Comparison of ENCODE assay signal across 21 cellular contexts in genomic region chr12:65640489-65640901, GRCh38.
DNase-seq lines count a peak whose midpoint lies in the region; ATAC-seq, FAIRE-seq and TF ChIP-seq lines count a peak whose summit lies in the region.
"Had no signal": no experiment of that assay in that cellular context is flagged by ENCODE, and none has a peak within 500 bp of the region (broad histone marks: within the 10 kb centered on the region; RNA-seq: fewer than 3 reads in every experiment).

No MANE protein-coding gene starts in this region.

- H3K27me3 Mint-ChIP-seq in GM23338 (ENCODE audit: insufficient read depth, low read depth, poor library complexity) = peaks cover 1% of the 10 kb centered on the region
- H3K27me3 Mint-ChIP-seq in astrocyte (ENCODE audit: low read depth, unreplicated experiment) = no peaks in the 10 kb centered on the region
- H3K27me3 Mint-ChIP-seq: activated naive CD4-positive, alpha-beta T cell treated with anti-CD3 and anti-CD28 coated beads, Interleukin-2, amount 10 ng/mL, durations not matched to agents 7 days and 5 days; CD4-positive, CD25-positive, alpha-beta regulatory T cell had no signal

- H3K9me3 Mint-ChIP-seq in GM23338 = no peaks in the 10 kb centered on the region
- no peaks in the 10 kb centered on the region for H3K9me3 Mint-ChIP-seq in astrocyte (ENCODE audit: unreplicated experiment)
- H3K9me3 Mint-ChIP-seq: activated naive CD4-positive, alpha-beta T cell treated with anti-CD3 and anti-CD28 coated beads, Interleukin-2, amount 10 ng/mL, durations not matched to agents 7 days and 5 days had no signal

- H3K9ac ChIP-seq in astrocyte (ENCODE audit: low read length) (peak overlapping the region; percentile 48), skeletal muscle satellite cell (ENCODE audit: low read depth, low read length) (peak overlapping the region; percentile 63)

- H3K27ac ChIP-seq in GM23338 (ENCODE audit: low read depth) (no peak overlapping the region), astrocyte (ENCODE audit: low read depth, low read length) (peak overlapping the region; percentile 49), gastroesophageal sphincter (no peak overlapping the region), spleen (no peak overlapping the region)

- WGBS in gastroesophageal sphincter (ENCODE audit: low coverage in 1 of 2), 2 donors = 62 to 72% methylated on average over 3 of the region's 3 CpGs
- WGBS in spleen, 5 donors = 71 to 89% (median 83%) methylated on average over 3 of the region's 3 CpGs

- H3K36me3 ChIP-seq in GM23338 (ENCODE audit: insufficient read depth) (no peaks in the 10 kb centered on the region), astrocyte (ENCODE audit: insufficient read depth, low read length) (no peaks in the 10 kb centered on the region), gastroesophageal sphincter (no peaks in the 10 kb centered on the region), skeletal muscle satellite cell (ENCODE audit: insufficient read depth, low read length) (no peaks in the 10 kb centered on the region), spleen (no peaks in the 10 kb centered on the region)
- H3K36me3 ChIP-seq: breast epithelium had no signal

- H3K36me3 Mint-ChIP-seq in GM23338 (ENCODE audit: low read depth) (no peaks in the 10 kb centered on the region), astrocyte (ENCODE audit: low read depth, unreplicated experiment) (no peaks in the 10 kb centered on the region)
- H3K36me3 Mint-ChIP-seq: activated naive CD4-positive, alpha-beta T cell treated with anti-CD3 and anti-CD28 coated beads, Interleukin-2, amount 10 ng/mL, durations not matched to agents 7 days and 5 days; CD4-positive, CD25-positive, alpha-beta regulatory T cell had no signal

- H3K4me3 Mint-ChIP-seq in GM23338 = no peak overlapping the region
- peak overlapping the region; percentile 11 for H3K4me3 Mint-ChIP-seq in astrocyte (ENCODE audit: unreplicated experiment)
- H3K4me3 Mint-ChIP-seq: activated naive CD4-positive, alpha-beta T cell treated with anti-CD3 and anti-CD28 coated beads, Interleukin-2, amount 10 ng/mL, durations not matched to agents 7 days and 5 days; CD4-positive, CD25-positive, alpha-beta regulatory T cell had no signal

- no peak for FAIRE-seq in astrocyte (lab: Jason Lieb, UNC)
- FAIRE-seq: GM12891 had no signal

- H3F3A ChIP-seq in GM23338 (replicated peaks; ENCODE audit: low read depth) = no peaks in the 10 kb centered on the region

- H3K4me1 ChIP-seq in GM23338 (ENCODE audit: insufficient read depth) (no peaks in the 10 kb centered on the region), astrocyte (ENCODE audit: insufficient read depth, low read length) (peaks cover 23% of the 10 kb centered on the region), gastroesophageal sphincter (no peaks in the 10 kb centered on the region), skeletal muscle satellite cell (ENCODE audit: control insufficient read depth, insufficient read depth, low read length) (peaks cover 70% of the 10 kb centered on the region), spleen (no peaks in the 10 kb centered on the region)
- H3K4me1 ChIP-seq: breast epithelium had no signal

- TF ChIP-seq EP300 in gastroesophageal sphincter (IDR thresholded peaks at IDR 0.05) = no peak

- H2AFZ ChIP-seq in GM23338 (peak overlapping the region; percentile 19; the same call in 1 of the 2 replicates), astrocyte (ENCODE audit: low read depth, low read length) (no peak overlapping the region)

- H3K9me2 ChIP-seq in GM23338 (ENCODE audit: insufficient read depth) = no peaks in the 10 kb centered on the region

- intact Hi-C loops in spleen (cut with DNase I; ENCODE audit: low total_unique reads) = no loop called here

- no peaks in the 10 kb centered on the region; the same call in 2 of the 3 replicates for H3K4me1 Mint-ChIP-seq in GM23338
- H3K4me1 Mint-ChIP-seq in astrocyte (ENCODE audit: low read depth, unreplicated experiment) = peaks cover 10% of the 10 kb centered on the region
- H3K4me1 Mint-ChIP-seq: activated naive CD4-positive, alpha-beta T cell treated with anti-CD3 and anti-CD28 coated beads, Interleukin-2, amount 10 ng/mL, durations not matched to agents 7 days and 5 days; CD4-positive, CD25-positive, alpha-beta regulatory T cell had no signal

- H3K4me3 ChIP-seq in GM23338 (no peak overlapping the region), astrocyte (ENCODE audit: insufficient read depth, low read depth, low read length) (no peak overlapping the region), gastroesophageal sphincter (no peak overlapping the region), skeletal muscle satellite cell (ENCODE audit: low read length) (no peak overlapping the region), spleen (no peak overlapping the region)
- H3K4me3 ChIP-seq: breast epithelium had no signal

- TF ChIP-seq POLR2A in gastroesophageal sphincter (IDR thresholded peaks at IDR 0.05) (no peak), spleen (IDR thresholded peaks at IDR 0.05) (no peak)

- H3K27me3 ChIP-seq in GM23338 (ENCODE audit: insufficient read depth) = no peaks in the 10 kb centered on the region
- H3K27me3 ChIP-seq in astrocyte (ENCODE audit: insufficient read depth, low read length) = no peaks in the 10 kb centered on the region
- H3K27me3 ChIP-seq in gastroesophageal sphincter = no peaks in the 10 kb centered on the region
- H3K27me3 ChIP-seq in skeletal muscle satellite cell (ENCODE audit: control insufficient read depth, insufficient read depth, low read length) = no peaks in the 10 kb centered on the region
- H3K27me3 ChIP-seq in spleen (replicated peaks in 1 of 7) = no peaks in the 10 kb centered on the region
- H3K27me3 ChIP-seq: breast epithelium had no signal

- DNase-seq in GM23338 (ENCODE audit: low spot score) (no peak), astrocyte (ENCODE audit: low read depth) (no peak), dedifferentiated amniotic fluid mesenchymal stem cell (ENCODE audit: extremely low spot score) (no peak), spleen (no peak), T-helper 2 cell (no peak), RPMI8226 (no peak)
- DNase-seq: activated CD4-positive, CD25-positive, alpha-beta regulatory T cell treated with anti-CD3 and anti-CD28 coated beads, Interleukin-2, amount 50 U/mL, for 72 hours; activated naive CD4-positive, alpha-beta T cell treated with anti-CD3 and anti-CD28 coated beads, Interleukin-2, amount 10 ng/mL, durations not matched to agents 7 days and 5 days; CD4-positive, CD25-positive, alpha-beta regulatory T cell; effector CD8-positive, alpha-beta T cell; glutamatergic neuron; islet precursor cell; midbrain; NCI-H2029 treated with DMSO at 0.1 percent for 48 hours; NCI-H526; nucleus accumbens had no signal

- no peaks in the 10 kb centered on the region for H4K20me1 ChIP-seq in GM23338 (replicated peaks; ENCODE audit: insufficient read depth)
- no peaks in the 10 kb centered on the region for H4K20me1 ChIP-seq in astrocyte (ENCODE audit: insufficient read depth, low read length)

- no peak for ATAC-seq in GM23338
- ATAC-seq in gastroesophageal sphincter = peak; percentile 93
- ATAC-seq: Panc1 had no signal

- TF ChIP-seq CTCF in GM23338 (conservative IDR thresholded peaks at IDR 0.05; ENCODE audit: low read depth in 2 of 2) (no peak), astrocyte (IDR thresholded peaks at IDR 0.05; ENCODE audit: insufficient read depth, low read depth, low read length) (no peak), gastroesophageal sphincter (IDR thresholded peaks at IDR 0.05) (no peak), spleen (IDR thresholded peaks at IDR 0.05 in 8 of 11, conservative IDR thresholded peaks at IDR 0.05 in 3 of 11) (no peak)

- H3K79me2 ChIP-seq in GM23338 (replicated peaks; ENCODE audit: insufficient read depth) (no peaks in the 10 kb centered on the region), astrocyte (ENCODE audit: insufficient read depth, low read length) (no peaks in the 10 kb centered on the region)

- H3K4me2 ChIP-seq in GM23338 = no peak overlapping the region
- H3K4me2 ChIP-seq in astrocyte (ENCODE audit: low read length) = no peak overlapping the region
- H3K4me2 ChIP-seq in skeletal muscle satellite cell (ENCODE audit: low read length) = no peak overlapping the region

- no peak overlapping the region for H3K27ac Mint-ChIP-seq in GM23338
- H3K27ac Mint-ChIP-seq in astrocyte (ENCODE audit: unreplicated experiment) = peak overlapping the region; percentile 49
- H3K27ac Mint-ChIP-seq: activated naive CD4-positive, alpha-beta T cell treated with anti-CD3 and anti-CD28 coated beads, Interleukin-2, amount 10 ng/mL, durations not matched to agents 7 days and 5 days; CD4-positive, CD25-positive, alpha-beta regulatory T cell had no signal

- H3K9me3 ChIP-seq in astrocyte (ENCODE audit: insufficient read depth, low read depth, low read length) (no peaks in the 10 kb centered on the region), gastroesophageal sphincter (no peaks in the 10 kb centered on the region), skeletal muscle satellite cell (replicated peaks; ENCODE audit: low read length) (no peaks in the 10 kb centered on the region), spleen (no peaks in the 10 kb centered on the region)
- H3K9me3 ChIP-seq: breast epithelium had no signal

TF ChIP-seq in GM23338, 12 proteins besides CTCF, POLR2A, EP300 and RAD21 (continues in another document):
- no peak for TF ChIP-seq POLR2AphosphoS5 (IDR thresholded peaks at IDR 0.05; ENCODE audit: low read depth)
- TF ChIP-seq EZH2 (IDR thresholded peaks at IDR 0.05; ENCODE audit: low read depth, unreplicated experiment) = no peak
- no peak for TF ChIP-seq JUNB (IDR thresholded peaks at IDR 0.05; ENCODE audit: unreplicated experiment)
